19 cellular contexts compared by ENCODE assay signal in genomic region chr22:23503142-23503541, GRCh38.
DNase-seq lines count a peak whose midpoint lies in the region; ATAC-seq and TF ChIP-seq lines count a peak whose summit lies in the region.
"Had no signal": no experiment of that assay in that cellular context is flagged by ENCODE, and none has a peak within 500 bp of the region (broad histone marks: within the 10 kb centered on the region; RNA-seq: fewer than 3 reads in every experiment).

No MANE protein-coding gene starts in this region.

- H2BK15ac ChIP-seq in neuronal stem cell (ENCODE audit: low read length) (no peak overlapping the region), mesenchymal stem cell (ENCODE audit: low read depth, poor library complexity, severe bottlenecking) (no peak overlapping the region)

- H3K27me3 ChIP-seq in hepatocyte (no peaks in the 10 kb centered on the region), neuronal stem cell (ENCODE audit: control insufficient read depth in 3 of 3, insufficient read depth in 3 of 3, low read depth in 1 of 3, low read length in 3 of 3) (peaks cover 0 to 2% (median 1%) of the 10 kb centered on the region in 3 experiments), mesenchymal stem cell (ENCODE audit: control insufficient read depth in 1 of 2, insufficient read depth in 1 of 2, low read length in 2 of 2) (peaks cover 13 to 22% of the 10 kb centered on the region in 2 experiments), sigmoid colon (no peaks in the 10 kb centered on the region)
- H3K27me3 ChIP-seq: BE2C had no signal

- no peak for TF ChIP-seq EP300 in sigmoid colon (IDR thresholded peaks at IDR 0.05)

- H2BK5ac ChIP-seq in neuronal stem cell (ENCODE audit: low read length), result no peak overlapping the region
- H2BK5ac ChIP-seq in mesenchymal stem cell (ENCODE audit: low read depth, low read length, poor library complexity, severe bottlenecking), result no peak overlapping the region

- H3K18ac ChIP-seq in neuronal stem cell (ENCODE audit: low read length) (peak overlapping the region; percentile 84), mesenchymal stem cell (ENCODE audit: low read depth in 1 of 2, low read length in 2 of 2) (no peak overlapping the region)

- POLR2A ChIA-PET in activated naive CD8-positive, alpha-beta T cell treated with anti-CD3 and anti-CD28 coated beads, Interleukin-2, amount 10 ng/mL, durations not matched to agents 7 days and 5 days (lab: Charles Lee), result no interaction called here

- no peak overlapping the region for H2AFZ ChIP-seq in hepatocyte
- no peak overlapping the region for H2AFZ ChIP-seq in neuronal stem cell (ENCODE audit: low read length)
- H2AFZ ChIP-seq in mesenchymal stem cell (ENCODE audit: low read depth, low read length), result no peak overlapping the region

- peaks cover 2% of the 10 kb centered on the region for H3K27me3 Mint-ChIP-seq in activated naive CD8-positive, alpha-beta T cell treated with anti-CD3 and anti-CD28 coated beads, Interleukin-2, amount 10 ng/mL, durations not matched to agents 7 days and 5 days
- H3K27me3 Mint-ChIP-seq in activated naive CD8-positive, alpha-beta T cell treated with anti-CD3 and anti-CD28 coated beads for 36 hours, result no peaks in the 10 kb centered on the region

- intact Hi-C loops in sigmoid colon (cut with DNase I), result no loop called here

- no peak overlapping the region for H4K8ac ChIP-seq in neuronal stem cell (ENCODE audit: low read depth, low read length)
- H4K8ac ChIP-seq in mesenchymal stem cell (ENCODE audit: low read length), result no peak overlapping the region

- no peak overlapping the region for H3K27ac Mint-ChIP-seq in activated naive CD8-positive, alpha-beta T cell treated with anti-CD3 and anti-CD28 coated beads, Interleukin-2, amount 10 ng/mL, durations not matched to agents 7 days and 5 days
- no peak overlapping the region for H3K27ac Mint-ChIP-seq in activated naive CD8-positive, alpha-beta T cell treated with anti-CD3 and anti-CD28 coated beads for 36 hours
- H3K27ac Mint-ChIP-seq: CD4-positive, alpha-beta memory T cell had no signal

- H3K36me3 Mint-ChIP-seq in activated naive CD8-positive, alpha-beta T cell treated with anti-CD3 and anti-CD28 coated beads, Interleukin-2, amount 10 ng/mL, durations not matched to agents 7 days and 5 days, result no peaks in the 10 kb centered on the region
- no peaks in the 10 kb centered on the region for H3K36me3 Mint-ChIP-seq in activated naive CD8-positive, alpha-beta T cell treated with anti-CD3 and anti-CD28 coated beads for 36 hours
- H3K36me3 Mint-ChIP-seq: CD4-positive, alpha-beta memory T cell had no signal

- no peaks in the 10 kb centered on the region for H3K9me3 ChIP-seq in hepatocyte (ENCODE audit: low read depth)
- H3K9me3 ChIP-seq in neuronal stem cell (replicated peaks in 1 of 2; ENCODE audit: control insufficient read depth in 2 of 2, insufficient read depth in 1 of 2, low read depth in 1 of 2, low read length in 2 of 2), result no peaks in the 10 kb centered on the region
- no peaks in the 10 kb centered on the region for H3K9me3 ChIP-seq in mesenchymal stem cell (ENCODE audit: control insufficient read depth, low read length)
- no peaks in the 10 kb centered on the region for H3K9me3 ChIP-seq in sigmoid colon
- H3K9me3 ChIP-seq: BE2C had no signal

- H3K79me2 ChIP-seq in hepatocyte, result no peaks in the 10 kb centered on the region

- H3K79me1 ChIP-seq in neuronal stem cell (ENCODE audit: low read depth, low read length) (peaks cover 2% of the 10 kb centered on the region), mesenchymal stem cell (replicated peaks; ENCODE audit: low read length, poor library complexity, severe bottlenecking) (no peaks in the 10 kb centered on the region)

- H3K4ac ChIP-seq in neuronal stem cell (ENCODE audit: low read length) (peak overlapping the region; percentile 12), mesenchymal stem cell (ENCODE audit: low read depth in 1 of 2, low read length in 2 of 2) (no peak overlapping the region)

- H3K4me2 ChIP-seq in hepatocyte (no peak overlapping the region), neuronal stem cell (ENCODE audit: insufficient read depth, low read length, poor library complexity, severe bottlenecking) (no peak overlapping the region), mesenchymal stem cell (ENCODE audit: low read length, poor library complexity, severe bottlenecking) (no peak overlapping the region)

- H3K23ac ChIP-seq in neuronal stem cell (ENCODE audit: low read depth, low read length, poor library complexity) (peak overlapping the region; percentile 57), mesenchymal stem cell (ENCODE audit: low read length in 2 of 2) (no peak overlapping the region)

- no peak overlapping the region for H2BK12ac ChIP-seq in neuronal stem cell (ENCODE audit: low read length)
- no peak overlapping the region for H2BK12ac ChIP-seq in mesenchymal stem cell (ENCODE audit: low read length in 2 of 2)

- H3K14ac ChIP-seq in neuronal stem cell (ENCODE audit: low read length), result peak overlapping the region; percentile 64
- H3K14ac ChIP-seq in mesenchymal stem cell (ENCODE audit: low read length in 2 of 2), result no peak overlapping the region

- TF ChIP-seq CTCF in hepatocyte (IDR thresholded peaks at IDR 0.05; ENCODE audit: poor library complexity) (no peak), sigmoid colon (IDR thresholded peaks at IDR 0.05) (no peak)

- no peak for TF ChIP-seq POLR2A in sigmoid colon (IDR thresholded peaks at IDR 0.05)

- no peak overlapping the region for H3K27ac ChIP-seq in hepatocyte
- no peak overlapping the region for H3K27ac ChIP-seq in neuronal stem cell (replicated peaks; ENCODE audit: low read length)
- H3K27ac ChIP-seq in mesenchymal stem cell (ENCODE audit: low read length, poor library complexity, severe bottlenecking), result no peak overlapping the region
- no peak overlapping the region for H3K27ac ChIP-seq in sigmoid colon
- H3K27ac ChIP-seq in caudate nucleus (ENCODE audit: low read depth, low read length), result no peak overlapping the region

- H3K4me3 Mint-ChIP-seq in activated naive CD8-positive, alpha-beta T cell treated with anti-CD3 and anti-CD28 coated beads, Interleukin-2, amount 10 ng/mL, durations not matched to agents 7 days and 5 days, result no peak overlapping the region
- H3K4me3 Mint-ChIP-seq in activated naive CD8-positive, alpha-beta T cell treated with anti-CD3 and anti-CD28 coated beads for 36 hours, result no peak overlapping the region
- H3K4me3 Mint-ChIP-seq: CD4-positive, alpha-beta memory T cell had no signal

- no peaks in the 10 kb centered on the region for H4K20me1 ChIP-seq in hepatocyte (ENCODE audit: insufficient read depth, poor library complexity, severe bottlenecking)

- DNase-seq in activated naive CD8-positive, alpha-beta T cell treated with anti-CD3 and anti-CD28 coated beads, Interleukin-2, amount 10 ng/mL, durations not matched to agents 7 days and 5 days, result peak; percentile 5
- DNase-seq in activated naive CD8-positive, alpha-beta T cell treated with anti-CD3 and anti-CD28 coated beads for 36 hours, result no peak
- peak; percentile 2 for DNase-seq in hepatocyte (ENCODE audit: low spot score)
- DNase-seq in neuronal stem cell (ENCODE audit: low spot score), result no peak
- DNase-seq in mesenchymal stem cell, result no peak
- no peak for DNase-seq in sigmoid colon
- DNase-seq in cerebellum (ENCODE audit: low spot score), result no peak
- DNase-seq in caudate nucleus (lab: John Stamatoyannopoulos, UW), result no peak
- DNase-seq: BE2C; CD4-positive, alpha-beta memory T cell; DMS153; GF-D8; Kasumi-1; MM.1S; NCI-H1092 treated with DMSO at 0.1 percent for 48 hours; NCI-H2081; NCI-H510A; NCI-H774; SHP77 had no signal

- ATAC-seq in activated naive CD8-positive, alpha-beta T cell treated with anti-CD3 and anti-CD28 coated beads, Interleukin-2, amount 10 ng/mL, durations not matched to agents 7 days and 5 days (ENCODE audit: low read depth), result no peak

- H3K4me1 Mint-ChIP-seq in activated naive CD8-positive, alpha-beta T cell treated with anti-CD3 and anti-CD28 coated beads, Interleukin-2, amount 10 ng/mL, durations not matched to agents 7 days and 5 days, result peaks cover 2% of the 10 kb centered on the region
- H3K4me1 Mint-ChIP-seq in activated naive CD8-positive, alpha-beta T cell treated with anti-CD3 and anti-CD28 coated beads for 36 hours, result no peaks in the 10 kb centered on the region
- H3K4me1 Mint-ChIP-seq: CD4-positive, alpha-beta memory T cell had no signal

- WGBS in hepatocyte (ENCODE audit: low lambda C conversion rate, missing lambda C conversion rate), result 98% methylated on average over 5 of the region's 5 CpGs
- WGBS in neuronal stem cell (ENCODE audit: extremely low coverage in 2 of 2, insufficient read length in 2 of 2, insufficient replicate concordance in 1 of 2), 2 donors, result no CpG with 5 or more reads among the region's 5 CpGs
- WGBS in mesenchymal stem cell, result 97% methylated on average over 5 of the region's 5 CpGs
- 95 to 97% methylated on average over 5 of the region's 5 CpGs for WGBS in sigmoid colon, 2 donors

- no peaks in the 10 kb centered on the region for H3K9me3 Mint-ChIP-seq in activated naive CD8-positive, alpha-beta T cell treated with anti-CD3 and anti-CD28 coated beads, Interleukin-2, amount 10 ng/mL, durations not matched to agents 7 days and 5 days
- H3K9me3 Mint-ChIP-seq in activated naive CD8-positive, alpha-beta T cell treated with anti-CD3 and anti-CD28 coated beads for 36 hours, result no peaks in the 10 kb centered on the region
- H3K9me3 Mint-ChIP-seq: CD4-positive, alpha-beta memory T cell had no signal

- H3K9me2 ChIP-seq in hepatocyte (replicated peaks; ENCODE audit: insufficient read depth), result no peaks in the 10 kb centered on the region

- no peaks in the 10 kb centered on the region for H3K36me3 ChIP-seq in hepatocyte (replicated peaks; ENCODE audit: insufficient read depth, low read depth)
- H3K36me3 ChIP-seq in neuronal stem cell (replicated peaks in 1 of 2; ENCODE audit: control insufficient read depth in 2 of 2, insufficient read depth in 2 of 2, low read length in 2 of 2), result no peaks in the 10 kb centered on the region
- H3K36me3 ChIP-seq in mesenchymal stem cell (ENCODE audit: control insufficient read depth in 1 of 2, insufficient read depth in 2 of 2, low read depth in 1 of 2, low read length in 2 of 2), result no peaks in the 10 kb centered on the region
- H3K36me3 ChIP-seq in sigmoid colon, result no peaks in the 10 kb centered on the region
- H3K36me3 ChIP-seq: BE2C had no signal

- peaks cover 16% of the 10 kb centered on the region for H3K4me1 ChIP-seq in hepatocyte (ENCODE audit: insufficient read depth)
- peaks cover 0 to 7% of the 10 kb centered on the region in 2 donors for H3K4me1 ChIP-seq in neuronal stem cell (ENCODE audit: control insufficient read depth in 2 of 2, insufficient read depth in 1 of 2, low read depth in 1 of 2, low read length in 2 of 2)
- no peaks in the 10 kb centered on the region for H3K4me1 ChIP-seq in mesenchymal stem cell (ENCODE audit: control insufficient read depth, insufficient read depth, low read depth, low read length)
- no peaks in the 10 kb centered on the region for H3K4me1 ChIP-seq in sigmoid colon
- H3K4me1 ChIP-seq: BE2C had no signal

- H2AK5ac ChIP-seq in neuronal stem cell (ENCODE audit: low read depth, low read length) (peak overlapping the region; percentile 86), mesenchymal stem cell (ENCODE audit: low read length, severe bottlenecking) (no peak overlapping the region)

- H3K4me3 ChIP-seq in hepatocyte (no peak overlapping the region), neuronal stem cell (ENCODE audit: low read length in 2 of 2) (no peak overlapping the region), mesenchymal stem cell (ENCODE audit: insufficient read depth in 1 of 2, low read depth in 1 of 2, low read length in 2 of 2) (no peak overlapping the region), sigmoid colon (no peak overlapping the region)

- H4K91ac ChIP-seq in neuronal stem cell (ENCODE audit: low read depth, low read length, poor library complexity) (no peak overlapping the region), mesenchymal stem cell (ENCODE audit: low read length) (no peak overlapping the region)

- H2BK120ac ChIP-seq in neuronal stem cell (ENCODE audit: low read depth, low read length) (peak overlapping the region; percentile 63), mesenchymal stem cell (ENCODE audit: low read depth, low read length) (no peak overlapping the region)

- no peak overlapping the region for H3K9ac ChIP-seq in neuronal stem cell (ENCODE audit: low read depth, low read length, poor library complexity)
- H3K9ac ChIP-seq in mesenchymal stem cell (ENCODE audit: low read length), result no peak overlapping the region

Comparison
In these comparisons a context has a peak if more than half of its experiments do, and no peak if none do; other contexts are left out.
1. DNase-seq: peak in activated naive CD8-positive, alpha-beta T cell treated with anti-CD3 and anti-CD28 coated beads, Interleukin-2, amount 10 ng/mL, durations not matched to agents 7 days and 5 days (single experiment) and hepatocyte (single experiment); none in activated naive CD8-positive, alpha-beta T cell treated with anti-CD3 and anti-CD28 coated beads for 36 hours (single experiment), neuronal stem cell (single experiment), mesenchymal stem cell (single experiment), sigmoid colon (single experiment), cerebellum (single experiment) and caudate nucleus (0 of 61).